In the genomic region with DNA sequence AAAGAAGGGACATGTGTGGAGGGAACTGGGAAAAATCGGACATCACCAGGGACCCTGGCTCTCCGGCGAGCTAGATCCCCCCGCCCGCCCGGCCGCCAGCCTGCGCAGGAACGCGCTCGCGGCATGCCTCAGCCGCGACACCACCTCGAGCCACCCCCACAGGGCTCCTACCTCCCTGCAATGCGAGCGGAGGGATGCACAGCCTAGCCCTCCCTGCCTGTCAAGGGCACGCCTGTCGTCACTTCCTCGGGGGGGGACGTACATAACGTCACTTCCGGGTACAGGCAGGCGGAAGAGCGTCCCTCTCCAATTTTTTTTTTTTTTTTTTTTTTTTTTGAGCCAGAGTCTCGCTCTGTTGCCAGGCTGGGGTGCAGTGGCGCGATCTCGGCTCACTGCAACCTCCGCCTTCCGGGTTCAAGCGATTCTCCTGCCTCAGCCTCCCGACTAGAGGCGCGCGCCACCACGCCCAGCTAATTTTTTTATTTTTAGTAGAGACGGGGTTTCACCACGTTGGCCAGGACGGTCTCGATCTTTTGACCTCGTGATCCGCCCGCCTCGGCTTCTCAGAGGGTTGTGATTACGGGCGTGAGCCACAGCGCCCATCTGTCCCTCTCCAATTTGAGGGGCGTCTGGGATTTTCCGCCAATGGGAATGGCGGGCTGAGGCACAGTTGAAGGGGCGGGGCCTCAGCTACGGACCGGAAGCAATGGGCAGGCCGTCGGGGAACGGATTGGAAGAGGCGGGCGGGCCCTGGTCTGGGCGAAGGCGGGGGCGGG, we compare ENCODE assay signal across 8 cellular contexts. TPM values are rescaled to one million over a fixed set of nuclear protein-coding genes. Genes with fewer than 3 reads are reported as not detected.
A peak's percentile ranks its signal among the peaks of the same experiment; 100 is the strongest.
DNase-seq lines count a peak whose midpoint lies in the region; ATAC-seq and TF ChIP-seq lines count a peak whose summit lies in the region.

A gene with protein sequence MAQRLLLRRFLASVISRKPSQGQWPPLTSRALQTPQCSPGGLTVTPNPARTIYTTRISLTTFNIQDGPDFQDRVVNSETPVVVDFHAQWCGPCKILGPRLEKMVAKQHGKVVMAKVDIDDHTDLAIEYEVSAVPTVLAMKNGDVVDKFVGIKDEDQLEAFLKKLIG (minus strand): TSS at position 248 of the 776 bp plus-strand sequence. CDS start 803 bp downstream, outside the sequence.

- H3K9me3 ChIP-seq in spleen: no peaks in the 10 kb centered on the region

- H3K4me3 ChIP-seq in AG04449 (ENCODE audit: low read depth, low read length): peak within 1 kb of the TSS; percentile 82
- H3K4me3 ChIP-seq in spleen: peak within 1 kb of the TSS; percentile 53 to 75 (median 70)

- H3K27ac Mint-ChIP-seq in activated B cell treated with CpG ODN at 0.5 μM for 24 hours (peak within 1 kb of the TSS; percentile 91), immature natural killer cell (peak within 1 kb of the TSS; percentile 97 to 99 (median 98))

- POLR2A ChIA-PET in AG04449 (lab: Yijun Ruan, JAX): interaction anchor here (0.7 to 1.6 kb wide), 9 partner anchors 11 to 182 kb away, joined by 3 to 9 read pairs (median 4); a partner anchor contains a TSS
- POLR2A ChIA-PET in activated B cell treated with CpG ODN at 0.5 μM for 24 hours (lab: Charles Lee): interaction anchor here (0.6 to 2.8 kb wide), 43 partner anchors 10 to 1499 kb away, joined by 3 to 40 read pairs (median 4); a partner anchor contains a TSS

- intact Hi-C loops in activated B cell treated with CpG ODN at 0.5 μM for 24 hours (cut with micrococcal nuclease) (loop anchor here (1.0 kb wide), 5 partner anchors 12 to 93 kb away; a partner anchor contains a TSS), spleen (cut with DNase I; ENCODE audit: low total_unique reads) (loop anchor here (10.0 kb wide), 1 partner anchor 297 kb away; no protein-coding TSS in a partner anchor)

- DNase-seq in AG04449 (ENCODE audit: low read depth, low spot score) (peak; percentile 71), NCI-H345 (lab: John Stamatoyannopoulos, UW) (peak; percentile 93), activated B cell treated with CpG ODN at 0.5 μM for 24 hours (peak; percentile 94), caudate nucleus (lab: John Stamatoyannopoulos, UW) (peak; percentile 46 to 98 (median 93)), immature natural killer cell (peak; percentile 95 to 97 (median 97)), spleen (peak; percentile 97)

- H3K4me3 Mint-ChIP-seq in activated B cell treated with CpG ODN at 0.5 μM for 24 hours (peak within 1 kb of the TSS; percentile 92), immature natural killer cell (peak within 1 kb of the TSS; percentile 95 to 99 (median 97))

- ATAC-seq in GM18909 (IDR thresholded peaks at IDR 0.05; ENCODE audit: poor library complexity, unreplicated experiment) (peak; percentile 86), HG03175 (IDR thresholded peaks at IDR 0.05; ENCODE audit: unreplicated experiment) (peak; percentile 84), activated B cell treated with CpG ODN at 0.5 μM for 24 hours (ENCODE audit: low read depth) (peak; percentile 87)

- no peaks in the 10 kb centered on the region for H3K27me3 Mint-ChIP-seq in activated B cell treated with CpG ODN at 0.5 μM for 24 hours
- peaks cover 10 to 14% (median 10%) of the 10 kb centered on the region in 3 donors for H3K27me3 Mint-ChIP-seq in immature natural killer cell (ENCODE audit: low read depth in 3 of 3)

- H3K9me3 Mint-ChIP-seq in activated B cell treated with CpG ODN at 0.5 μM for 24 hours (no peaks in the 10 kb centered on the region), immature natural killer cell (peaks cover 0 to 2% (median 0%) of the 10 kb centered on the region in 6 donors)

- H3K27ac ChIP-seq in caudate nucleus (ENCODE audit: low read depth, low read length) (peak within 1 kb of the TSS; percentile 99), spleen (peak within 1 kb of the TSS; percentile 98 to 100 (median 99))

- CTCF ChIA-PET in AG04449 (lab: Yijun Ruan, JAX): interaction anchor here (0.8 to 3.2 kb wide), 6 partner anchors 11 to 287 kb away, joined by 3 to 26 read pairs (median 5); no protein-coding TSS in a partner anchor
- CTCF ChIA-PET in activated B cell treated with CpG ODN at 0.5 μM for 24 hours (lab: Charles Lee): interaction anchor here (1.0 to 3.0 kb wide), 3 partner anchors 11 to 180 kb away, joined by 6 to 18 read pairs (median 7); a partner anchor contains a TSS

- WGBS in spleen, 5 donors: 0 to 1% (median 1%) methylated on average over 59 to 62 of the region's 62 CpGs

- H3K36me3 Mint-ChIP-seq in activated B cell treated with CpG ODN at 0.5 μM for 24 hours (ENCODE audit: low read depth) (peaks cover 32% of the 10 kb centered on the region), immature natural killer cell (peaks cover 0 to 11% (median 4%) of the 10 kb centered on the region in 3 donors)

- H3K4me1 ChIP-seq in spleen: peaks cover 9 to 50% (median 36%) of the 10 kb centered on the region in 6 donors

- H3K27me3 ChIP-seq in spleen (replicated peaks in 1 of 7): no peaks in the 10 kb centered on the region

- TF ChIP-seq POLR2A in spleen (IDR thresholded peaks at IDR 0.05): peak in 2 of 3 donors; percentile 55 to 93

- H3K4me1 Mint-ChIP-seq in activated B cell treated with CpG ODN at 0.5 μM for 24 hours (peaks cover 18% of the 10 kb centered on the region), immature natural killer cell (peaks cover 18 to 25% of the 10 kb centered on the region in 2 donors)

- peaks cover 0 to 38% (median 28%) of the 10 kb centered on the region in 6 donors for H3K36me3 ChIP-seq in spleen

- TF ChIP-seq CTCF in AG04449 (IDR thresholded peaks at IDR 0.05; ENCODE audit: insufficient read depth, low read length, missing control alignments) (no peak), activated B cell treated with CpG ODN at 0.5 μM for 24 hours (IDR thresholded peaks at IDR 0.05) (no peak), spleen (IDR thresholded peaks at IDR 0.05 in 8 of 11, conservative IDR thresholded peaks at IDR 0.05 in 3 of 11) (peak in 1 of 11 experiments; percentile 10)

RNA-seq across cellular contexts. Expression of the gene that starts here (rescaled TPM):
- total RNA-seq in activated B cell treated with CpG ODN at 0.5 μM for 24 hours (59.1 and 71.7 TPM in 2 replicates), spleen (10 to 100 TPM; 52.6 to 87.1 (median 64.6) TPM)
- polyA plus RNA-seq in immature natural killer cell (100 to 1,000 TPM; 134 to 239 (median 178) TPM), spleen (100 to 1,000 TPM in 1 of 3 donors, 10 to 100 TPM in 2; 70.5 to 105 (median 90.1) TPM)

Comparison
In these comparisons a context has a peak if more than half of its experiments do, and no peak if none do; other contexts are left out.
1. Peak in every context shown above with its lines: DNase-seq, ATAC-seq, H3K4me3 ChIP-seq and H3K27ac ChIP-seq.